In genomic region chr5:176481659-176482213, GRCh38 we compare ENCODE assay signal across 2 cellular contexts.
TF ChIP-seq lines count a peak whose summit lies in the region.

No MANE protein-coding gene starts in this region.

TF ChIP-seq in K562, 482 proteins besides CTCF, POLR2A, EP300 and RAD21 (continued from another document and continues in another):
- TF ChIP-seq NCOR1 (IDR thresholded peaks at IDR 0.05) (no peak), HMGN3 (IDR thresholded peaks at IDR 0.05; ENCODE audit: borderline replicate concordance, extremely low read depth, insufficient read length, low read depth, low read length) (no peak), NFE2 (IDR thresholded peaks at IDR 0.05; ENCODE audit: low read depth) (peak; percentile 95), HINFP (tag; conservative IDR thresholded peaks at IDR 0.05; ENCODE audit: low read depth) (no peak), ZNF274 (IDR thresholded peaks at IDR 0.05; ENCODE audit: borderline replicate concordance, low read depth, low read length) (no peak), MNT (conservative IDR thresholded peaks at IDR 0.05) (0 out of 4 replicates have a peak, but pooled peaks of 1 of the 2 experiments have one; percentile 28), ZFX (CRISPR knock-in tag; IDR thresholded peaks at IDR 0.05) (peak; percentile 26; the same call in 1 of the 2 replicates), MCM7 (IDR thresholded peaks at IDR 0.05) (no peak), PRMT5 (CRISPR knock-in tag; IDR thresholded peaks at IDR 0.05) (no peak), SP2 (IDR thresholded peaks at IDR 0.05; ENCODE audit: extremely low read depth, low read depth, low read length, poor library complexity, severe bottlenecking) (no peak), MCM5 (IDR thresholded peaks at IDR 0.05; ENCODE audit: low read depth) (no peak)

TF ChIP-seq in HEK293T, 16 proteins besides CTCF, POLR2A, EP300 and RAD21:
- no peak for TF ChIP-seq PKNOX1 (IDR thresholded peaks at IDR 0.05)
